ENCODE assay signal across 2 cellular contexts in the genomic region with DNA sequence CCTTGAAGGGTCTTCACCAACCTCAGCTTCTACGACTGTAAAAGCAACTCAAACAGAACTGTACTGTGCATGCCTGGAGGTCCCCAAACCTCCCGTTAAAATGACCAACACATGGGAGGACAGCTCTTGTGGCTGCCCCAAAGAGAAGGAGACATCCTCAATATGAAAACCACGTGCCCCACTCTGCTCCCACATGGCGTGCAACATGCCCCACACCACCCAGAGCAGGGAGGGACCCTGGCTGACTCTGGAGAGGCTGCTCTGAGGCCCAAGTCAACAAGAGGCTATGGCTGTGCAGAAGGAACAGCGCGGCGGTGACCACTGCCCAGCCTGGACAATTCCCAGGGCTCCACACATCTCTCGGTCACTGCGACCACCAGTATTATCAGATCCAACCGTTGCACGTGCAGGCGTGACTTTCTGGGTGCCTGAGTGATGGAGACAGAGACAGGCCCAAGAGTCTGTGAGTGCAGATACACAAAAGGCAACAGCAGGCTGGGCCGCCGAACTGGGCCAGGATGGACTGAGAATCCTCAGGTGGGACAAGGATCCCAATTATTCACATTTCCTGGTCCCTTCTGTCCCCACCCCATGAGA.
A peak's percentile ranks its signal among the peaks of the same experiment; 100 is the strongest.
TF ChIP-seq lines count a peak whose summit lies in the region.

No MANE protein-coding gene starts in this region.

TF ChIP-seq in IMR-90, 13 proteins besides CTCF, POLR2A, EP300 and RAD21:
- TF ChIP-seq SMC3 (IDR thresholded peaks at IDR 0.05; ENCODE audit: low read depth, low read length) (no peak), RCOR1 (IDR thresholded peaks at IDR 0.05; ENCODE audit: insufficient replicate concordance, low read length) (no peak), BHLHE40 (IDR thresholded peaks at IDR 0.05; ENCODE audit: low read depth, low read length) (no peak), FOS (IDR thresholded peaks at IDR 0.05; ENCODE audit: low read depth, low read length) (no peak), MXI1 (IDR thresholded peaks at IDR 0.05; ENCODE audit: borderline replicate concordance, low read depth, low read length) (no peak), MAFK (IDR thresholded peaks at IDR 0.05; ENCODE audit: low read depth, low read length) (no peak), CHD1 (IDR thresholded peaks at IDR 0.05; ENCODE audit: low read depth, low read length) (no peak), NFE2L2 (IDR thresholded peaks at IDR 0.05; ENCODE audit: low read depth, low read length) (no peak), MAZ (IDR thresholded peaks at IDR 0.05; ENCODE audit: borderline replicate concordance, low read depth, low read length) (no peak), RFX5 (IDR thresholded peaks at IDR 0.05; ENCODE audit: low read depth, low read length) (no peak), CEBPB (IDR thresholded peaks at IDR 0.05; ENCODE audit: low read depth, low read length) (no peak)
- TF ChIP-seq, protein P1, sequence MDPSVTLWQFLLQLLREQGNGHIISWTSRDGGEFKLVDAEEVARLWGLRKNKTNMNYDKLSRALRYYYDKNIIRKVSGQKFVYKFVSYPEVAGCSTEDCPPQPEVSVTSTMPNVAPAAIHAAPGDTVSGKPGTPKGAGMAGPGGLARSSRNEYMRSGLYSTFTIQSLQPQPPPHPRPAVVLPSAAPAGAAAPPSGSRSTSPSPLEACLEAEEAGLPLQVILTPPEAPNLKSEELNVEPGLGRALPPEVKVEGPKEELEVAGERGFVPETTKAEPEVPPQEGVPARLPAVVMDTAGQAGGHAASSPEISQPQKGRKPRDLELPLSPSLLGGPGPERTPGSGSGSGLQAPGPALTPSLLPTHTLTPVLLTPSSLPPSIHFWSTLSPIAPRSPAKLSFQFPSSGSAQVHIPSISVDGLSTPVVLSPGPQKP (IDR thresholded peaks at IDR 0.05; ENCODE audit: borderline replicate concordance, low read depth, low read length), result no peak
- TF ChIP-seq, protein P2, sequence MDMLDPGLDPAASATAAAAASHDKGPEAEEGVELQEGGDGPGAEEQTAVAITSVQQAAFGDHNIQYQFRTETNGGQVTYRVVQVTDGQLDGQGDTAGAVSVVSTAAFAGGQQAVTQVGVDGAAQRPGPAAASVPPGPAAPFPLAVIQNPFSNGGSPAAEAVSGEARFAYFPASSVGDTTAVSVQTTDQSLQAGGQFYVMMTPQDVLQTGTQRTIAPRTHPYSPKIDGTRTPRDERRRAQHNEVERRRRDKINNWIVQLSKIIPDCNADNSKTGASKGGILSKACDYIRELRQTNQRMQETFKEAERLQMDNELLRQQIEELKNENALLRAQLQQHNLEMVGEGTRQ (IDR thresholded peaks at IDR 0.05; ENCODE audit: low read depth, low read length), result no peak

TF ChIP-seq in GM12878, 131 proteins besides CTCF, POLR2A, EP300 and RAD21:
- TF ChIP-seq BHLHE40 (IDR thresholded peaks at IDR 0.05; ENCODE audit: borderline replicate concordance in 1 of 2, low read depth in 2 of 2, low read length in 1 of 2) (peak; percentile 29 to 83; a peak in 2 of 4 replicates), RFX5 (IDR thresholded peaks at IDR 0.05; ENCODE audit: low read depth, low read length) (no peak), POU2F2 (IDR thresholded peaks at IDR 0.05; ENCODE audit: borderline replicate concordance, low read depth, low read length) (0 out of 3 replicates have a peak, but pooled peaks have one; percentile 11)
